ENCODE assay signal across 8 cellular contexts in genomic region chr22:24555496-24556253, GRCh38. TPM values are rescaled to one million over a fixed set of nuclear protein-coding genes. Genes with fewer than 3 reads are reported as not detected.
DNase-seq lines count a peak whose midpoint lies in the region; ATAC-seq and TF ChIP-seq lines count a peak whose summit lies in the region.

Gene SNRPD3, plus strand, starts transcription at chr22:24555999. Its CDS starts 1,676 bp downstream, at chr22:24557675.

- POLR2A ChIA-PET in PC-9 (lab: Charles Lee; ENCODE audit: unreplicated experiment) = interaction anchor here (0.6 to 0.7 kb wide), 4 partner anchors 16 to 1927 kb away, joined by 4 to 18 read pairs (median 6); no protein-coding TSS in a partner anchor

- no TSS peak for BruUV-seq in PC-9 (replicated peaks; lab: Mats Ljungman, UMichigan)

- peaks cover 19% of the 10 kb centered on the region; the same call in 1 of the 2 replicates for H3K36me3 ChIP-seq in PC-9 (ENCODE audit: low read depth)

- H3K4me3 ChIP-seq in PC-9 = peak within 1 kb of the TSS; percentile 100
- H3K4me3 ChIP-seq in epithelial cell of proximal tubule (ENCODE audit: low read depth, low read length) = peak within 1 kb of the TSS; percentile 93

- intact Hi-C loops in PC-9 (cut with micrococcal nuclease; ENCODE audit: unreplicated experiment) = no loop called here

- H3K4me3 Mint-ChIP-seq in IgD-negative memory B cell = peak within 1 kb of the TSS; percentile 97 to 100 (median 98)

- no peaks in the 10 kb centered on the region for H3K9me2 ChIP-seq in PC-9 (ENCODE audit: insufficient read depth)

- no peaks in the 10 kb centered on the region for H3K9me3 ChIP-seq in PC-9 (ENCODE audit: insufficient read depth, low read depth)

- H3F3A ChIP-seq in PC-9 (ENCODE audit: insufficient read depth, low read depth) = 0 out of 2 replicates have a peak, but pooled peaks cover 6% of the 10 kb centered on the region

- ATAC-seq in GM21529 (IDR thresholded peaks at IDR 0.05; ENCODE audit: unreplicated experiment) = peak; percentile 41

- DNase-seq in DMS153 (lab: John Stamatoyannopoulos, UW) (peak; percentile 77), PC-9 (peak; percentile 81 to 82), epithelial cell of proximal tubule (ENCODE audit: low read depth) (peak; percentile 47), mucosa of gallbladder (ENCODE audit: low spot score) (peak; percentile 92)
- peak; percentile 90 for DNase-seq in activated T-cell treated with anti-CD3 and anti-CD28 coated beads, Interleukin-2, amount 50 U/mL, for 1 hour
- DNase-seq in stimulated activated CD8-positive, alpha-beta memory T cell treated with anti-CD3 and anti-CD28 coated beads, Interleukin-4, amount 100 ng/mL, for 24 hours (ENCODE audit: low read depth) = peak; percentile 85

- TF ChIP-seq CTCF in PC-9 (conservative IDR thresholded peaks at IDR 0.05) (no peak; the same call in 1 of the 2 replicates), epithelial cell of proximal tubule (conservative IDR thresholded peaks at IDR 0.05; ENCODE audit: low read depth, low read length) (peak; percentile 31)

- H3K4me1 ChIP-seq in PC-9 (replicated peaks; ENCODE audit: insufficient read depth) = peaks cover 20% of the 10 kb centered on the region

- CTCF ChIA-PET in PC-9 (lab: Charles Lee) = no interaction called here

- no peaks in the 10 kb centered on the region for H3K36me3 Mint-ChIP-seq in IgD-negative memory B cell

- H2AFZ ChIP-seq in PC-9 = peak within 1 kb of the TSS; percentile 94

- no peaks in the 10 kb centered on the region for H3K27me3 Mint-ChIP-seq in IgD-negative memory B cell

- no peaks in the 10 kb centered on the region for H3K27me3 ChIP-seq in PC-9 (ENCODE audit: insufficient read depth, low read depth)

- H4K20me1 ChIP-seq in PC-9 (ENCODE audit: insufficient read depth) = peaks cover 30% of the 10 kb centered on the region

- H3K4me1 Mint-ChIP-seq in IgD-negative memory B cell = peaks cover 44 to 63% (median 54%) of the 10 kb centered on the region in 3 donors

- peak within 1 kb of the TSS; percentile 95 to 98 (median 98) for H3K27ac Mint-ChIP-seq in IgD-negative memory B cell

- peak within 1 kb of the TSS; percentile 98 for H3K4me2 ChIP-seq in PC-9

- peaks cover 82% of the 10 kb centered on the region for H3K79me2 ChIP-seq in PC-9 (ENCODE audit: low read depth)

- no peaks in the 10 kb centered on the region for H3K9me3 Mint-ChIP-seq in IgD-negative memory B cell

- H3K27ac ChIP-seq in PC-9 = peak within 1 kb of the TSS; percentile 75

RNA-seq across cellular contexts. Expression of gene SNRPD3, which starts in this region (rescaled TPM):
- polyA plus RNA-seq in IgD-negative memory B cell = 141 TPM
- total RNA-seq in PC-9 (2021) (77.1 and 117 TPM in 2 replicates), epithelial cell of proximal tubule (219 and 256 TPM in 2 replicates), mucosa of gallbladder (98.3 TPM)

Comparison
In these comparisons a context has a peak if more than half of its experiments do, and no peak if none do; other contexts are left out.
1. Peak in every context shown above with its lines: DNase-seq, ATAC-seq, H3K4me3 ChIP-seq and H3K27ac ChIP-seq.